ENCODE assay signal across 11 cellular contexts in genomic region chr14:24371605-24372004, GRCh38. TPM values are rescaled to one million over a fixed set of nuclear protein-coding genes. Genes with fewer than 3 reads are reported as not detected.
DNase-seq lines count a peak whose midpoint lies in the region; ATAC-seq and TF ChIP-seq lines count a peak whose summit lies in the region.
"Not testable (repeated sequence)": the region's sequence is repeated elsewhere in the genome, so short reads cannot be mapped to it uniquely, and the experiment has no call there.
"Had no signal": no experiment of that assay in that cellular context is flagged by ENCODE, and none has a peak within 500 bp of the region (broad histone marks: within the 10 kb centered on the region; RNA-seq: fewer than 3 reads in every experiment).

No MANE protein-coding gene starts in this region.

- H3K4me1 ChIP-seq in GM23248 (ENCODE audit: insufficient read depth), result peaks cover 13% of the 10 kb centered on the region
- H3K4me1 ChIP-seq in esophagus muscularis mucosa, result peaks cover 17 to 81% (median 69%) of the 10 kb centered on the region in 4 donors
- H3K4me1 ChIP-seq in heart right ventricle, result peaks cover 0 to 61% (median 16%) of the 10 kb centered on the region in 9 donors
- peaks cover 28% of the 10 kb centered on the region for H3K4me1 ChIP-seq in mesenchymal stem cell (ENCODE audit: control insufficient read depth, insufficient read depth, low read depth, low read length)

- in situ Hi-C loops in GM23248 (cut with MboI), result not testable (repeated sequence)

- peak overlapping the region; percentile 9 for H4K8ac ChIP-seq in mesenchymal stem cell (ENCODE audit: low read length)

- TF ChIP-seq EP300 in esophagus muscularis mucosa (IDR thresholded peaks at IDR 0.05), result not testable (repeated sequence)

- WGBS in GM23248 (ENCODE audit: low coverage in 1 of 2, low lambda C conversion rate in 2 of 2, missing lambda C conversion rate in 2 of 2), 2 experiments, result 38 to 48% methylated on average over 3 of the region's 3 CpGs
- WGBS in esophagus muscularis mucosa, result 81% methylated on average over 3 of the region's 3 CpGs
- WGBS in heart right ventricle, 2 donors, result 81 to 89% methylated on average over 3 of the region's 3 CpGs
- WGBS in mesenchymal stem cell, result 97% methylated on average over 3 of the region's 3 CpGs

- not testable (repeated sequence) for TF ChIP-seq CTCF in AG04449 (IDR thresholded peaks at IDR 0.05; ENCODE audit: insufficient read depth, low read length, missing control alignments); esophagus muscularis mucosa (IDR thresholded peaks at IDR 0.05); heart right ventricle (IDR thresholded peaks at IDR 0.05); neural crest cell (conservative IDR thresholded peaks at IDR 0.05)

- ATAC-seq in heart right ventricle; stimulated activated naive B cell treated with anti-CD40 and anti-IgM and Interleukin-4, amounts not matched to agents 10 μg/mL and 1 μg/mL and 100 μg/mL, for 72 hours (replicated peaks): not testable (repeated sequence)

- not testable (repeated sequence) for H3K9me2 ChIP-seq in GM23248 (ENCODE audit: insufficient read depth)

- POLR2A ChIA-PET in AG04449 (lab: Yijun Ruan, JAX), result interaction anchor here (2.0 to 4.6 kb wide), 3 partner anchors 8 to 60 kb away, joined by 5 to 26 read pairs (median 8); no protein-coding TSS in a partner anchor

- not testable (repeated sequence) for H4K91ac ChIP-seq in mesenchymal stem cell (ENCODE audit: low read length)

- H2BK12ac ChIP-seq in mesenchymal stem cell (ENCODE audit: low read length in 2 of 2), result not testable (repeated sequence)

- H3K4me1 Mint-ChIP-seq in neural crest cell, result peaks cover 18% of the 10 kb centered on the region
- peaks cover 20 to 21% of the 10 kb centered on the region in 2 donors for H3K4me1 Mint-ChIP-seq in stimulated activated naive B cell treated with anti-CD40 and anti-IgM and Interleukin-4, amounts not matched to agents 10 μg/mL and 1 μg/mL and 100 μg/mL, for 72 hours

- H3K18ac ChIP-seq in mesenchymal stem cell (ENCODE audit: low read depth in 1 of 2, low read length in 2 of 2), result not testable (repeated sequence)

- not testable (repeated sequence) for H3F3A ChIP-seq in GM23248 (ENCODE audit: insufficient read depth)

- peak overlapping the region; percentile 34 for H3K4me2 ChIP-seq in GM23248 (ENCODE audit: unreplicated experiment)
- H3K4me2 ChIP-seq in mesenchymal stem cell (ENCODE audit: low read length, poor library complexity, severe bottlenecking), result not testable (repeated sequence)

- 0 out of 2 replicates have a peak overlapping the region, but pooled peaks have one; percentile 12 for H3K27ac ChIP-seq in GM23248
- peak overlapping the region; percentile 61; the same call in 1 of the 2 replicates for H3K27ac ChIP-seq in SK-N-MC
- peak overlapping the region; percentile 9 to 98 (median 14) for H3K27ac ChIP-seq in esophagus muscularis mucosa (replicated peaks in 1 of 4)
- peak overlapping the region in 6 of 10 donors; percentile 36 to 68 (median 46) for H3K27ac ChIP-seq in heart right ventricle
- not testable (repeated sequence) for H3K27ac ChIP-seq in mesenchymal stem cell (ENCODE audit: low read length, poor library complexity, severe bottlenecking)

- H3K79me2 ChIP-seq in GM23248 (ENCODE audit: insufficient read depth), result peaks cover 33% of the 10 kb centered on the region

- not testable (repeated sequence) for H2BK120ac ChIP-seq in mesenchymal stem cell (ENCODE audit: low read depth, low read length)

- not testable (repeated sequence) for H3K36me3 Mint-ChIP-seq in neural crest cell (ENCODE audit: low read depth); stimulated activated naive B cell treated with anti-CD40 and anti-IgM and Interleukin-4, amounts not matched to agents 10 μg/mL and 1 μg/mL and 100 μg/mL, for 72 hours

- H3K9me3 ChIP-seq in GM23248 (ENCODE audit: low read depth); SK-N-MC (ENCODE audit: low read depth, low read length); esophagus muscularis mucosa; heart right ventricle; mesenchymal stem cell (ENCODE audit: control insufficient read depth, low read length): not testable (repeated sequence)

- H3K23ac ChIP-seq in mesenchymal stem cell (ENCODE audit: low read length in 2 of 2), result not testable (repeated sequence)

- not testable (repeated sequence) for TF ChIP-seq POLR2A in esophagus muscularis mucosa (IDR thresholded peaks at IDR 0.05; ENCODE audit: low read depth)

- H3K36me3 ChIP-seq in GM23248 (ENCODE audit: low read depth) (peaks cover 22% of the 10 kb centered on the region; the same call in 1 of the 2 replicates), SK-N-MC (ENCODE audit: insufficient read depth, low read length) (peaks cover 37% of the 10 kb centered on the region; the same call in 1 of the 2 replicates), esophagus muscularis mucosa (peaks cover 6 to 53% (median 29%) of the 10 kb centered on the region in 4 donors), heart right ventricle (peaks cover 0 to 27% (median 0%) of the 10 kb centered on the region in 9 donors), mesenchymal stem cell (ENCODE audit: control insufficient read depth in 1 of 2, insufficient read depth in 2 of 2, low read depth in 1 of 2, low read length in 2 of 2) (peaks cover 52 to 69% of the 10 kb centered on the region in 2 experiments)

- not testable (repeated sequence) for H2BK5ac ChIP-seq in mesenchymal stem cell (ENCODE audit: low read depth, low read length, poor library complexity, severe bottlenecking)

- H3K27me3 ChIP-seq in GM23248 (replicated peaks; ENCODE audit: insufficient read depth); esophagus muscularis mucosa; mesenchymal stem cell (ENCODE audit: control insufficient read depth in 1 of 2, insufficient read depth in 1 of 2, low read length in 2 of 2): not testable (repeated sequence)
- peaks cover 0 to 30% (median 9%) of the 10 kb centered on the region in 7 donors for H3K27me3 ChIP-seq in heart right ventricle

- not testable (repeated sequence) for H3K9me3 Mint-ChIP-seq in neural crest cell; stimulated activated naive B cell treated with anti-CD40 and anti-IgM and Interleukin-4, amounts not matched to agents 10 μg/mL and 1 μg/mL and 100 μg/mL, for 72 hours

- H3K14ac ChIP-seq in mesenchymal stem cell (ENCODE audit: low read length in 2 of 2), result not testable (repeated sequence)

- not testable (repeated sequence) for H4K20me1 ChIP-seq in GM23248 (ENCODE audit: insufficient read depth)

- not testable (repeated sequence) for H2BK15ac ChIP-seq in mesenchymal stem cell (ENCODE audit: low read depth, poor library complexity, severe bottlenecking)

- H3K4me3 ChIP-seq in AG04449 (ENCODE audit: low read depth, low read length), result peak overlapping the region; percentile 32; the same call in 1 of the 2 replicates
- H3K4me3 ChIP-seq in GM23248, SK-N-MC, esophagus muscularis mucosa, heart right ventricle: not testable (repeated sequence)
- H3K4me3 ChIP-seq in mesenchymal stem cell (ENCODE audit: insufficient read depth in 1 of 2, low read depth in 1 of 2, low read length in 2 of 2), result peak overlapping the region in 1 of 2 experiments; percentile 89

- H2AK5ac ChIP-seq in mesenchymal stem cell (ENCODE audit: low read length, severe bottlenecking), result not testable (repeated sequence)

- H3K9ac ChIP-seq in GM23248, result peak overlapping the region; percentile 30; the same call in 1 of the 2 replicates
- not testable (repeated sequence) for H3K9ac ChIP-seq in SK-N-MC (ENCODE audit: insufficient read length)
- H3K9ac ChIP-seq in mesenchymal stem cell (ENCODE audit: low read length), result peak overlapping the region; percentile 7

- H3K79me1 ChIP-seq in mesenchymal stem cell (replicated peaks; ENCODE audit: low read length, poor library complexity, severe bottlenecking), result peaks cover 12% of the 10 kb centered on the region

- intact Hi-C loops in esophagus muscularis mucosa (cut with DNase I), result not testable (repeated sequence)
- intact Hi-C loops in heart right ventricle (cut with DNase I), result loop anchor here in 2 of 10 donors (1.0 to 5.0 kb wide), 2 partner anchors 41 to 61 kb away; no protein-coding TSS in a partner anchor

- CTCF ChIA-PET in AG04449 (lab: Yijun Ruan, JAX), result interaction anchor here (1.2 to 6.2 kb wide), 6 partner anchors 39 to 65 kb away, joined by 3 to 46 read pairs (median 8); partner anchors contain the start of genes CIDEB and LTB4R2

- H3K27ac Mint-ChIP-seq in neural crest cell (ENCODE audit: unreplicated experiment), result not testable (repeated sequence)
- H3K27ac Mint-ChIP-seq in stimulated activated naive B cell treated with anti-CD40 and anti-IgM and Interleukin-4, amounts not matched to agents 10 μg/mL and 1 μg/mL and 100 μg/mL, for 72 hours, result peak overlapping the region; percentile 56

- H3K4ac ChIP-seq in mesenchymal stem cell (ENCODE audit: low read depth in 1 of 2, low read length in 2 of 2), result not testable (repeated sequence)

- H2AFZ ChIP-seq in GM23248; mesenchymal stem cell (ENCODE audit: low read depth, low read length): not testable (repeated sequence)

- peaks cover 10% of the 10 kb centered on the region for H3K27me3 Mint-ChIP-seq in neural crest cell (ENCODE audit: low read depth)
- peaks cover 14 to 17% of the 10 kb centered on the region in 2 donors for H3K27me3 Mint-ChIP-seq in stimulated activated naive B cell treated with anti-CD40 and anti-IgM and Interleukin-4, amounts not matched to agents 10 μg/mL and 1 μg/mL and 100 μg/mL, for 72 hours

- H3K4me3 Mint-ChIP-seq in neural crest cell, result peak overlapping the region; percentile 45
- H3K4me3 Mint-ChIP-seq in stimulated activated naive B cell treated with anti-CD40 and anti-IgM and Interleukin-4, amounts not matched to agents 10 μg/mL and 1 μg/mL and 100 μg/mL, for 72 hours, result not testable (repeated sequence)

- not testable (repeated sequence) for DNase-seq in AG04449 (ENCODE audit: low read depth, low spot score); SK-N-MC (ENCODE audit: low read depth, low spot score); esophagus muscularis mucosa (ENCODE audit: extremely low spot score); heart right ventricle; mesenchymal stem cell; neural crest cell (ENCODE audit: low read depth, low spot score); stimulated activated naive B cell treated with anti-CD40 and anti-IgM and Interleukin-4, amounts not matched to agents 10 μg/mL and 1 μg/mL and 100 μg/mL, for 72 hours
- peak; percentile 13 for DNase-seq in GM23248

RNA-seq across cellular contexts. Expression of gene NFATC4, which starts 3.6 kb away (rescaled TPM):
- 96.9 and 113 TPM in 2 replicates for total RNA-seq in GM23248 (2014; rRNA removed; shearing (Covaris generic))
- polyA plus RNA-seq in GM23248 (2016; fragmentation: Nextera tagmentation; extraction: Ambion mirVana) (75.6 and 84.8 TPM in 2 replicates), heart right ventricle (10 to 100 TPM; 28.7 to 69.2 TPM)
- total RNA-seq in esophagus muscularis mucosa (10 to 100 TPM; 38.8 to 65.2 (median 48.3) TPM), heart right ventricle (10 to 100 TPM in 4 of 10 donors, 1 to 10 TPM in 6; 3.0 to 42.0 (median 7.8) TPM), neural crest cell (44.3 and 47.8 TPM in 2 replicates)
- 51.4 TPM for polyA plus RNA-seq in mesenchymal stem cell (2013, experiment 1 of 2)
- polyA plus RNA-seq in mesenchymal stem cell (2013, experiment 2 of 2), result 48.4 TPM
- total RNA-seq: CD4-positive, alpha-beta memory T cell had no signal
- polyA plus RNA-seq: CD4-positive, alpha-beta memory T cell had no signal

RNA-seq across cellular contexts. Expression of gene NYNRIN, which starts 27.2 kb away (rescaled TPM):
- total RNA-seq in GM23248 (2014; rRNA removed; shearing (Covaris generic)), result 3.7 and 4.4 TPM in 2 replicates
- polyA plus RNA-seq in GM23248 (2016; fragmentation: Nextera tagmentation; extraction: Ambion mirVana) (2.2 and 2.5 TPM in 2 replicates), heart right ventricle (1 to 10 TPM; 4.6 to 6.8 TPM)
- total RNA-seq in esophagus muscularis mucosa (10 to 100 TPM in 3 of 4 donors, 1 to 10 TPM in 1; 8.0 to 21.2 (median 13.4) TPM), heart right ventricle (1 to 10 TPM; 3.6 to 9.0 (median 6.4) TPM), neural crest cell (10.3 and 10.4 TPM in 2 replicates)
- polyA plus RNA-seq in mesenchymal stem cell (2013, experiment 1 of 2), result 13.6 TPM
- polyA plus RNA-seq in mesenchymal stem cell (2013, experiment 2 of 2), result 12.7 TPM

RNA-seq across cellular contexts. Expression of gene RIPK3, which starts 31.8 kb away (rescaled TPM):
- 2.2 and 5.3 TPM in 2 replicates for total RNA-seq in GM23248 (2014; rRNA removed; shearing (Covaris generic))
- polyA plus RNA-seq in GM23248 (2016; fragmentation: Nextera tagmentation; extraction: Ambion mirVana) (5.1 and 5.3 TPM in 2 replicates), heart right ventricle (1 to 10 TPM; 4.9 to 7.1 TPM)
- total RNA-seq in esophagus muscularis mucosa (1 to 10 TPM; 3.8 to 6.4 (median 6.1) TPM), heart right ventricle (1 to 10 TPM; 1.7 to 4.9 (median 3.5) TPM), neural crest cell (not detected in 2 replicates)
- 3.3 TPM for polyA plus RNA-seq in mesenchymal stem cell (2013, experiment 1 of 2)
- polyA plus RNA-seq in mesenchymal stem cell (2013, experiment 2 of 2), result 2.8 TPM
- total RNA-seq: A673, H7 had no signal

RNA-seq across cellular contexts. Expression of gene ADCY4, which starts 36.7 kb away (rescaled TPM):
- total RNA-seq in GM23248 (2014; rRNA removed; shearing (Covaris generic)), result 0.22 and 0.38 TPM in 2 replicates
- polyA plus RNA-seq in GM23248 (2016; fragmentation: Nextera tagmentation; extraction: Ambion mirVana), result 0.20 and 0.38 TPM in 2 replicates
- total RNA-seq in esophagus muscularis mucosa, result 10 to 100 TPM; 21.5 to 36.9 (median 27.9) TPM
- total RNA-seq in heart right ventricle, result 10 to 100 TPM; 17.4 to 37.0 (median 22.9) TPM
- 100 to 1,000 TPM in 1 of 2 donors, 10 to 100 TPM in 1; 23.1 to 104 TPM for polyA plus RNA-seq in heart right ventricle
- polyA plus RNA-seq in mesenchymal stem cell (2013, experiment 1 of 2), result 0.98 TPM
- 0.86 TPM for polyA plus RNA-seq in mesenchymal stem cell (2013, experiment 2 of 2)
- total RNA-seq in neural crest cell, result 0.49 TPM in 1 of 2 replicates, not detected in the other

RNA-seq across cellular contexts. Expression of gene CBLN3, which starts 57.9 kb away (rescaled TPM):
- 3.4 and 5.6 TPM in 2 replicates for total RNA-seq in GM23248 (2014; rRNA removed; shearing (Covaris generic))
- 2.4 and 3.1 TPM in 2 replicates for polyA plus RNA-seq in GM23248 (2016; fragmentation: Nextera tagmentation; extraction: Ambion mirVana)
- total RNA-seq in esophagus muscularis mucosa, result 1 to 10 TPM; 1.2 to 2.2 (median 1.9) TPM
- total RNA-seq in heart right ventricle, result 1 to 10 TPM in 4 of 10 donors, under 1 TPM in 6; 0.24 to 2.5 (median 0.80) TPM
- polyA plus RNA-seq in heart right ventricle, result 1 to 10 TPM; 1.0 to 1.8 TPM
- polyA plus RNA-seq in mesenchymal stem cell (2013, experiment 1 of 2), result 3.3 TPM
- 3.6 TPM for polyA plus RNA-seq in mesenchymal stem cell (2013, experiment 2 of 2)
- total RNA-seq in neural crest cell, result 0.86 and 1.0 TPM in 2 replicates
